ENCODE assay signal across 15 cellular contexts in the genomic region with DNA sequence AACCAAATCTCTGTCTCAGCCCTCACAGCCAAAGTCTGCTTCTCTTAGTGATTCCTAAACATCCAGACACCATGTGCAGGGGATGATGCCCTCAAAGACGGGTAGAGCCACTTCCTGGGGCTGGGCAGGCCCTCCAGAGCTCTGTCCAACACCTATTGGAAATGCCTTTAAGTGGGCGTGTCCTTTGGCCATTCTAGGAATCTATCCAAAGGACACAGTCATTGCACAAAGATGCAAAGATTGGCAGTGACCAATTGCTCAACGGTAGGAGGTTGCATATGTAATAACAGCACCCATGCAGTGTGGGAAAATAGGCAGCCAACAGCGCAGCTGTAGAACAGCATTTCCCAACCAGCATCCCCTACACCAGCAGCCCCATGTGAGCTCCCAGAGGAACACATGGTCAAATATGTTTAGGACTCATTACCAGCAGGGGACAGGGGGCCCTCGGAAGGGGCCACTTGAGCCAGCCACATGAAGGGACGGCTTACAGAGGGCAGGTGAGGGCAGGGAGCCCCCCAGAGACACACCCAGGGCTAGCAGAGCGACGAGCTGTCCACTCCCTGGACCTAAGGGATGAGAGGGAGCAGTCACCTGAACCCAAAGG.
DNase-seq lines count a peak whose midpoint lies in the region; ATAC-seq and TF ChIP-seq lines count a peak whose summit lies in the region.
"Had no signal": no experiment of that assay in that cellular context is flagged by ENCODE, and none has a peak within 500 bp of the region (broad histone marks: within the 10 kb centered on the region; RNA-seq: fewer than 3 reads in every experiment).

No MANE protein-coding gene starts in this region.

- H3K9me3 ChIP-seq in mammary epithelial cell (replicated peaks; ENCODE audit: insufficient read depth, low read length) (no peaks in the 10 kb centered on the region), neuronal stem cell (replicated peaks in 1 of 2; ENCODE audit: control insufficient read depth in 2 of 2, insufficient read depth in 1 of 2, low read depth in 1 of 2, low read length in 2 of 2) (no peaks in the 10 kb centered on the region)
- H3K9me3 ChIP-seq: suprapubic skin had no signal

- H3K9me3 Mint-ChIP-seq in activated T-helper 1 cell treated with anti-CD3 and anti-CD28 coated beads, Interleukin-12 subunit alpha, Interleukin-12 subunit beta, Interleukin-2, Interleukin-4 antibody, amounts not matched to agents 30 ng/mL and 10 ng/mL and 1 ng/mL, durations not matched to agents 14 hours and 24 hours and 36 hours: no peaks in the 10 kb centered on the region
- H3K9me3 Mint-ChIP-seq: activated CD8-positive, alpha-beta T cell treated with anti-CD3 and anti-CD28 coated beads for 36 hours; activated naive CD4-positive, alpha-beta T cell treated with anti-CD3 and anti-CD28 coated beads for 36 hours had no signal

- H3K4me1 Mint-ChIP-seq in activated T-helper 1 cell treated with anti-CD3 and anti-CD28 coated beads, Interleukin-12 subunit alpha, Interleukin-12 subunit beta, Interleukin-2, Interleukin-4 antibody, amounts not matched to agents 30 ng/mL and 10 ng/mL and 1 ng/mL, durations not matched to agents 14 hours and 24 hours and 36 hours (ENCODE audit: low read depth): no peaks in the 10 kb centered on the region

- no peak overlapping the region for H2BK15ac ChIP-seq in neuronal stem cell (ENCODE audit: low read length)

- H3K18ac ChIP-seq in neuronal stem cell (ENCODE audit: low read length): peak overlapping the region; percentile 35

- no peak overlapping the region for H3K4me3 Mint-ChIP-seq in activated T-helper 1 cell treated with anti-CD3 and anti-CD28 coated beads, Interleukin-12 subunit alpha, Interleukin-12 subunit beta, Interleukin-2, Interleukin-4 antibody, amounts not matched to agents 30 ng/mL and 10 ng/mL and 1 ng/mL, durations not matched to agents 14 hours and 24 hours and 36 hours
- H3K4me3 Mint-ChIP-seq: activated CD8-positive, alpha-beta T cell treated with anti-CD3 and anti-CD28 coated beads for 36 hours; activated naive CD4-positive, alpha-beta T cell treated with anti-CD3 and anti-CD28 coated beads for 36 hours had no signal

- H3K36me3 Mint-ChIP-seq in activated T-helper 1 cell treated with anti-CD3 and anti-CD28 coated beads, Interleukin-12 subunit alpha, Interleukin-12 subunit beta, Interleukin-2, Interleukin-4 antibody, amounts not matched to agents 30 ng/mL and 10 ng/mL and 1 ng/mL, durations not matched to agents 14 hours and 24 hours and 36 hours (ENCODE audit: low read depth): no peaks in the 10 kb centered on the region

- WGBS in mammary epithelial cell (ENCODE audit: low coverage, missing lambda C conversion rate): 63% methylated on average over 7 of the region's 8 CpGs
- WGBS in neuronal stem cell (ENCODE audit: extremely low coverage in 2 of 2, insufficient read length in 2 of 2, insufficient replicate concordance in 1 of 2), 2 donors: no CpG with 5 or more reads among the region's 8 CpGs

- H4K8ac ChIP-seq in neuronal stem cell (ENCODE audit: low read depth, low read length): no peak overlapping the region

- H3K79me1 ChIP-seq in neuronal stem cell (ENCODE audit: low read depth, low read length): peaks cover 2% of the 10 kb centered on the region

- H3K4me2 ChIP-seq in mammary epithelial cell (ENCODE audit: insufficient read depth, low read depth, low read length): no peak overlapping the region
- H3K4me2 ChIP-seq in neuronal stem cell (ENCODE audit: insufficient read depth, low read length, poor library complexity, severe bottlenecking): no peak overlapping the region

- peak overlapping the region; percentile 60 for H3K14ac ChIP-seq in neuronal stem cell (ENCODE audit: low read length)

- peak; percentile 90 for DNase-seq in ELR (ENCODE audit: low read depth)
- DNase-seq in M059J (ENCODE audit: low read depth): peak; percentile 81
- DNase-seq in mammary epithelial cell: peak; percentile 72
- no peak for DNase-seq in neuronal stem cell (ENCODE audit: low spot score)
- DNase-seq in activated T-helper 1 cell treated with anti-CD3 and anti-CD28 coated beads, Interleukin-12 subunit alpha, Interleukin-12 subunit beta, Interleukin-2, Interleukin-4 antibody, amounts not matched to agents 30 ng/mL and 10 ng/mL and 1 ng/mL, durations not matched to agents 14 hours and 24 hours and 36 hours (ENCODE audit: low spot score): no peak
- no peak for DNase-seq in NCI-H1417 treated with DMSO at 0.1 percent for 48 hours (lab: John Stamatoyannopoulos, UW)
- no peak for DNase-seq in Kasumi-1 (lab: John Stamatoyannopoulos, UW)
- DNase-seq: activated CD8-positive, alpha-beta T cell treated with anti-CD3 and anti-CD28 coated beads for 36 hours; activated naive CD4-positive, alpha-beta T cell treated with anti-CD3 and anti-CD28 coated beads for 36 hours; DMS153; hippocampal formation; NCI-H1048; T-helper 2 cell had no signal

- H3K79me2 ChIP-seq in mammary epithelial cell (ENCODE audit: insufficient read depth, low read length): no peaks in the 10 kb centered on the region

- no peaks in the 10 kb centered on the region for H3K36me3 ChIP-seq in mammary epithelial cell (ENCODE audit: insufficient read depth, low read length)
- no peaks in the 10 kb centered on the region for H3K36me3 ChIP-seq in neuronal stem cell (replicated peaks in 1 of 2; ENCODE audit: control insufficient read depth in 2 of 2, insufficient read depth in 2 of 2, low read length in 2 of 2)
- H3K36me3 ChIP-seq: suprapubic skin had no signal

- no peak overlapping the region for H4K91ac ChIP-seq in neuronal stem cell (ENCODE audit: low read depth, low read length, poor library complexity)

- H4K20me1 ChIP-seq in mammary epithelial cell (ENCODE audit: insufficient read depth, low read length): no peaks in the 10 kb centered on the region

- no peak overlapping the region for H3K4ac ChIP-seq in neuronal stem cell (ENCODE audit: low read length)

- peak overlapping the region; percentile 58 for H2AK5ac ChIP-seq in neuronal stem cell (ENCODE audit: low read depth, low read length)

- H2AFZ ChIP-seq in mammary epithelial cell (ENCODE audit: low read depth, low read length) (no peak overlapping the region), neuronal stem cell (ENCODE audit: low read length) (no peak overlapping the region)

- dilution Hi-C loops in mammary epithelial cell (cut with HindIII; ENCODE audit: low sequenced_read_pairs): no loop called here

- intact Hi-C loops in mammary epithelial cell (cut with micrococcal nuclease): no loop called here
- intact Hi-C loops in activated T-helper 1 cell treated with anti-CD3 and anti-CD28 coated beads, Interleukin-12 subunit alpha, Interleukin-12 subunit beta, Interleukin-2, Interleukin-4 antibody, amounts not matched to agents 30 ng/mL and 10 ng/mL and 1 ng/mL, durations not matched to agents 14 hours and 24 hours and 36 hours (cut with micrococcal nuclease): no loop called here

- no peak overlapping the region for H3K9ac ChIP-seq in mammary epithelial cell (ENCODE audit: insufficient read depth, low read length)
- no peak overlapping the region for H3K9ac ChIP-seq in neuronal stem cell (ENCODE audit: low read depth, low read length, poor library complexity)

- no peak for ATAC-seq in GM19023 (IDR thresholded peaks at IDR 0.05; ENCODE audit: unreplicated experiment)
- ATAC-seq: activated CD8-positive, alpha-beta T cell treated with anti-CD3 and anti-CD28 coated beads for 36 hours had no signal

- H3K27me3 Mint-ChIP-seq in activated T-helper 1 cell treated with anti-CD3 and anti-CD28 coated beads, Interleukin-12 subunit alpha, Interleukin-12 subunit beta, Interleukin-2, Interleukin-4 antibody, amounts not matched to agents 30 ng/mL and 10 ng/mL and 1 ng/mL, durations not matched to agents 14 hours and 24 hours and 36 hours (ENCODE audit: insufficient read depth): peaks cover 6% of the 10 kb centered on the region
- H3K27me3 Mint-ChIP-seq: activated CD8-positive, alpha-beta T cell treated with anti-CD3 and anti-CD28 coated beads for 36 hours had no signal

- H3K27ac ChIP-seq in mammary epithelial cell (ENCODE audit: insufficient read depth, low read depth, low read length) (no peak overlapping the region), neuronal stem cell (replicated peaks; ENCODE audit: low read length) (no peak overlapping the region)
- H3K27ac ChIP-seq: suprapubic skin had no signal

- BruUV-seq in mammary epithelial cell (replicated peaks; lab: Mats Ljungman, UMichigan): no TSS peak

- H3K4me3 ChIP-seq in mammary epithelial cell (replicated peaks in 1 of 3; ENCODE audit: insufficient read depth in 1 of 3, low read depth in 2 of 3, low read length in 3 of 3) (no peak overlapping the region), neuronal stem cell (ENCODE audit: low read length in 2 of 2) (no peak overlapping the region)
- H3K4me3 ChIP-seq: suprapubic skin had no signal

- no peak overlapping the region for H2BK120ac ChIP-seq in neuronal stem cell (ENCODE audit: low read depth, low read length)

- H2BK12ac ChIP-seq in neuronal stem cell (ENCODE audit: low read length): no peak overlapping the region

- in situ Hi-C loops in mammary epithelial cell (cut with MboI; ENCODE audit: low sequenced_read_pairs in 2 of 2): no loop called here

- H3K27me3 ChIP-seq in mammary epithelial cell (ENCODE audit: insufficient read depth, low read length) (no peaks in the 10 kb centered on the region), neuronal stem cell (ENCODE audit: control insufficient read depth in 3 of 3, insufficient read depth in 3 of 3, low read depth in 1 of 3, low read length in 3 of 3) (peaks cover 0 to 3% (median 0%) of the 10 kb centered on the region in 3 experiments)

- H3K4me1 ChIP-seq in mammary epithelial cell (ENCODE audit: insufficient read depth, low read length) (peaks cover 24% of the 10 kb centered on the region), neuronal stem cell (ENCODE audit: control insufficient read depth in 2 of 2, insufficient read depth in 1 of 2, low read depth in 1 of 2, low read length in 2 of 2) (peaks cover 0 to 13% of the 10 kb centered on the region in 2 donors)
- H3K4me1 ChIP-seq: suprapubic skin had no signal

- no peak overlapping the region for H3K27ac Mint-ChIP-seq in activated T-helper 1 cell treated with anti-CD3 and anti-CD28 coated beads, Interleukin-12 subunit alpha, Interleukin-12 subunit beta, Interleukin-2, Interleukin-4 antibody, amounts not matched to agents 30 ng/mL and 10 ng/mL and 1 ng/mL, durations not matched to agents 14 hours and 24 hours and 36 hours
- H3K27ac Mint-ChIP-seq: activated CD8-positive, alpha-beta T cell treated with anti-CD3 and anti-CD28 coated beads for 36 hours; activated naive CD4-positive, alpha-beta T cell treated with anti-CD3 and anti-CD28 coated beads for 36 hours had no signal

- no peak for TF ChIP-seq CTCF in mammary epithelial cell (conservative IDR thresholded peaks at IDR 0.05 in 1 of 2, IDR thresholded peaks at IDR 0.05 in 1 of 2; ENCODE audit: extremely low read depth in 1 of 2, insufficient read depth in 1 of 2, low read depth in 1 of 2, low read length in 2 of 2)

- CTCF ChIA-PET in mammary epithelial cell (lab: Charles Lee; ENCODE audit: low non-redundant PET): no interaction called here

- H2BK5ac ChIP-seq in neuronal stem cell (ENCODE audit: low read length): no peak overlapping the region

- peak overlapping the region; percentile 23 for H3K23ac ChIP-seq in neuronal stem cell (ENCODE audit: low read depth, low read length, poor library complexity)

Comparison
In these comparisons a context has a peak if more than half of its experiments do, and no peak if none do; other contexts are left out.
1. DNase-seq: peak in ELR (single experiment), M059J (single experiment) and mammary epithelial cell (single experiment); none in neuronal stem cell (single experiment), activated T-helper 1 cell treated with anti-CD3 and anti-CD28 coated beads, Interleukin-12 subunit alpha, Interleukin-12 subunit beta, Interleukin-2, Interleukin-4 antibody, amounts not matched to agents 30 ng/mL and 10 ng/mL and 1 ng/mL, durations not matched to agents 14 hours and 24 hours and 36 hours (single experiment), NCI-H1417 treated with DMSO at 0.1 percent for 48 hours (single experiment) and Kasumi-1 (0 of 2).